Comparison of ENCODE assay signal across 8 cellular contexts in genomic region chr2:30146337-30147195, GRCh38. TPM values are rescaled to one million over a fixed set of nuclear protein-coding genes. Genes with fewer than 3 reads are reported as not detected.
DNase-seq lines count a peak whose midpoint lies in the region; ATAC-seq and TF ChIP-seq lines count a peak whose summit lies in the region.

TSS of gene YPEL5 (plus strand) at chr2:30147007. CDS start at chr2:30156652, 9,645 bp downstream.

- no peak for TF ChIP-seq CTCF in GM13976 (IDR thresholded peaks at IDR 0.05; ENCODE audit: borderline replicate concordance, control extremely low read depth, extremely low read depth, insufficient read depth, missing control alignments)
- no peak for TF ChIP-seq CTCF in heart left ventricle (IDR thresholded peaks at IDR 0.05)
- TF ChIP-seq CTCF in type B pancreatic cell (conservative IDR thresholded peaks at IDR 0.05): no peak

- H3K4me1 Mint-ChIP-seq in type B pancreatic cell (ENCODE audit: unreplicated experiment): peaks cover 37% of the 10 kb centered on the region

- H3K9me3 Mint-ChIP-seq in type B pancreatic cell: no peaks in the 10 kb centered on the region

- in situ Hi-C loops in GM13976 (cut with MboI; ENCODE audit: low sequenced_read_pairs, unreplicated experiment): no loop called here

- peak within 1 kb of the TSS; percentile 88 for H3K4me3 Mint-ChIP-seq in type B pancreatic cell

- H3K36me3 ChIP-seq in heart left ventricle: peaks cover 0 to 31% (median 10%) of the 10 kb centered on the region in 9 donors

- DNase-seq in GM13976 (ENCODE audit: low spot score) (peak; percentile 98), NCI-H146 treated with DMSO at 0.1 percent for 48 hours (lab: John Stamatoyannopoulos, UW; ENCODE audit: unreplicated experiment) (peak; percentile 99), amniotic epithelial cell (ENCODE audit: low read depth) (peak; percentile 99), heart left ventricle (peak; percentile 99 to 100 (median 99)), pons (ENCODE audit: low spot score) (peak; percentile 100), type B pancreatic cell (ENCODE audit: extremely low spot score, unreplicated experiment) (peak; percentile 99)

- peaks cover 5 to 44% (median 39%) of the 10 kb centered on the region in 12 donors for H3K4me1 ChIP-seq in heart left ventricle

- H3K27ac ChIP-seq in heart left ventricle: peak within 1 kb of the TSS; percentile 93 to 100 (median 99)

- no peaks in the 10 kb centered on the region for H3K9me3 ChIP-seq in heart left ventricle

- peak within 1 kb of the TSS; percentile 98 for H3K27ac Mint-ChIP-seq in type B pancreatic cell

- peak; percentile 85 to 93 for TF ChIP-seq POLR2A in heart left ventricle (IDR thresholded peaks at IDR 0.05)

- ATAC-seq in HG02870 (IDR thresholded peaks at IDR 0.05; ENCODE audit: unreplicated experiment): peak; percentile 95
- peak; percentile 96 to 99 (median 98) for ATAC-seq in heart left ventricle

- WGBS in heart left ventricle, 4 donors: 0 to 2% (median 0%) methylated on average over 39 to 63 of the region's 63 CpGs

- H3K4me3 ChIP-seq in heart left ventricle: peak within 1 kb of the TSS; percentile 72 to 99 (median 96)

- H3K36me3 Mint-ChIP-seq in type B pancreatic cell: peaks cover 10% of the 10 kb centered on the region

- no peaks in the 10 kb centered on the region for H3K27me3 ChIP-seq in heart left ventricle

- intact Hi-C loops in T-helper 1 cell treated with Interleukin-12 subunit alpha and Interleukin-12 subunit beta and Interleukin-4 antibody, amounts not matched to agents 30 ng/mL and 1 ng/mL, for 36 hours (cut with micrococcal nuclease): loop anchor here (1.0 to 10.0 kb wide), 21 partner anchors 54 to 1917 kb away; partner anchors contain the start of genes EHD3, FOSL2, LBH and LCLAT1
- intact Hi-C loops in heart left ventricle (cut with DNase I): no loop called here

- peaks cover 9% of the 10 kb centered on the region for H3K27me3 Mint-ChIP-seq in type B pancreatic cell

RNA-seq across cellular contexts. Expression of gene YPEL5, which starts in this region (rescaled TPM):
- total RNA-seq in T-helper 1 cell treated with Interleukin-12 subunit alpha and Interleukin-12 subunit beta and Interleukin-4 antibody, amounts not matched to agents 30 ng/mL and 1 ng/mL, for 36 hours: 34.7 and 38.5 TPM in 2 replicates
- total RNA-seq in heart left ventricle (10 to 100 TPM; 44.7 to 90.6 (median 66.5) TPM), type B pancreatic cell (ENCODE audit: low replicate concordance) (55.0 and 69.8 TPM in 2 replicates)
- 10 to 100 TPM; 36.4 to 42.0 TPM for polyA plus RNA-seq in heart left ventricle

Comparison
In these comparisons a context has a peak if more than half of its experiments do, and no peak if none do; other contexts are left out.
1. Peak in every context shown above with its lines: DNase-seq, ATAC-seq, H3K4me3 ChIP-seq and H3K27ac ChIP-seq.